Comparison of ENCODE assay signal across 15 cellular contexts in the genomic region with DNA sequence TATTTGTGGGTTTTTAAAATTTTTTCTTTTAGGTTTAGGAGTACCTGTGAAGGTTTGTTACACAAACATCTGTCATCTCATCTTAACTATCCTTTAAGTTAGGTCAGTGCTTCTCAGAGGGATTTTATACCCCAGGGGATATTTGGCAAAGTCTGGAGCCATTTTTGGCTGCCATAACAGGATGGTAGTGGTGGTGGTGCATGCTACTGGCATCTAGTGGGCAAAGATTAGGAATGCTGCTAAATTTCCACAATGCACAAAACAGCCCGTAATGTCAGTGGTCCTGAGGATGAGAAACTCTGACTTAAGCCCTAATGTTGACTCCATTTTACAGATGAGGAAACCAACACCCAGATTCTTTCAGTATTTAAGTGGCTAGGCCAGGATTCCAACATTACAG.
DNase-seq lines count a peak whose midpoint lies in the region; ATAC-seq and TF ChIP-seq lines count a peak whose summit lies in the region.
"Had no signal": no experiment of that assay in that cellular context is flagged by ENCODE, and none has a peak within 500 bp of the region (broad histone marks: within the 10 kb centered on the region; RNA-seq: fewer than 3 reads in every experiment).

No MANE protein-coding gene starts in this region.

- no peaks in the 10 kb centered on the region for H3K36me3 Mint-ChIP-seq in chondrocyte (ENCODE audit: low read depth)

- no peak overlapping the region for H3K27ac ChIP-seq in cardiac muscle cell
- H3K27ac ChIP-seq in heart left ventricle = no peak overlapping the region
- no peak overlapping the region for H3K27ac ChIP-seq in tibial nerve
- H3K27ac ChIP-seq: stomach had no signal

- H3K27ac Mint-ChIP-seq in chondrocyte (ENCODE audit: unreplicated experiment) = no peak overlapping the region
- H3K27ac Mint-ChIP-seq: activated CD4-positive, alpha-beta T cell treated with anti-CD3 and anti-CD28 coated beads, Interleukin-2, amount 10 ng/mL, durations not matched to agents 7 days and 5 days; nephron progenitor cell had no signal

- no peaks in the 10 kb centered on the region for H3K9me3 Mint-ChIP-seq in chondrocyte (ENCODE audit: low read depth)
- H3K9me3 Mint-ChIP-seq: activated CD4-positive, alpha-beta T cell treated with anti-CD3 and anti-CD28 coated beads, Interleukin-2, amount 10 ng/mL, durations not matched to agents 7 days and 5 days; nephron progenitor cell had no signal

- H3K27me3 Mint-ChIP-seq in chondrocyte (ENCODE audit: low read depth) = no peaks in the 10 kb centered on the region
- H3K27me3 Mint-ChIP-seq: activated CD4-positive, alpha-beta T cell treated with anti-CD3 and anti-CD28 coated beads, Interleukin-2, amount 10 ng/mL, durations not matched to agents 7 days and 5 days had no signal

- H3K9me3 ChIP-seq in cardiac muscle cell (ENCODE audit: low read depth) (no peaks in the 10 kb centered on the region), heart left ventricle (no peaks in the 10 kb centered on the region), tibial nerve (no peaks in the 10 kb centered on the region)
- H3K9me3 ChIP-seq: stomach had no signal

- intact Hi-C loops in heart left ventricle (cut with DNase I) = no loop called here

- H3K4me3 ChIP-seq in cardiac muscle cell = no peak overlapping the region
- no peak overlapping the region for H3K4me3 ChIP-seq in heart left ventricle
- no peak overlapping the region for H3K4me3 ChIP-seq in tibial nerve
- H3K4me3 ChIP-seq: stomach had no signal

- TF ChIP-seq POLR2A in heart left ventricle (IDR thresholded peaks at IDR 0.05) (no peak), tibial nerve (IDR thresholded peaks at IDR 0.05) (no peak)

- WGBS in heart left ventricle, 4 donors = 76 to 92% (median 81%) methylated on average over 1 of the region's 1 CpG
- 81 to 88% methylated on average over 1 of the region's 1 CpG for WGBS in tibial nerve, 2 donors

- DNase-seq in cardiac muscle cell (ENCODE audit: low read depth in 1 of 2, low spot score in 1 of 2) (no peak), heart left ventricle (no peak), NCI-H524 treated with DMSO at 0.1 percent for 48 hours (lab: John Stamatoyannopoulos, UW) (peak; percentile 10), chondrocyte (ENCODE audit: low spot score) (no peak), pons (ENCODE audit: low spot score) (no peak), tibial nerve (ENCODE audit: low spot score in 2 of 2) (no peak)
- DNase-seq in activated T-cell treated with anti-CD3 and anti-CD28 coated beads, Interleukin-2, amount 50 U/mL, for 48 hours = no peak
- DNase-seq: activated CD4-positive, alpha-beta T cell treated with anti-CD3 and anti-CD28 coated beads, Interleukin-2, amount 10 ng/mL, durations not matched to agents 7 days and 5 days; activated naive CD4-positive, alpha-beta T cell treated with anti-CD3 and anti-CD28 coated beads, Interleukin-2, amount 50 U/mL, for 16 hours; C1 segment of cervical spinal cord; NCI-H1048; nephron progenitor cell; SHP77; stomach had no signal

- no peak for TF ChIP-seq EP300 in tibial nerve (IDR thresholded peaks at IDR 0.05)

- no peaks in the 10 kb centered on the region for H3K27me3 ChIP-seq in cardiac muscle cell
- H3K27me3 ChIP-seq in heart left ventricle = no peaks in the 10 kb centered on the region
- no peaks in the 10 kb centered on the region for H3K27me3 ChIP-seq in tibial nerve
- H3K27me3 ChIP-seq: stomach had no signal

- ATAC-seq in heart left ventricle = no peak
- no peak for ATAC-seq in HG02759 (IDR thresholded peaks at IDR 0.05; ENCODE audit: unreplicated experiment)

- peak; percentile 21 for TF ChIP-seq CTCF in cardiac muscle cell (IDR thresholded peaks at IDR 0.05; ENCODE audit: low read depth, low read length)
- no peak for TF ChIP-seq CTCF in heart left ventricle (IDR thresholded peaks at IDR 0.05)
- peak; percentile 70 for TF ChIP-seq CTCF in chondrocyte (IDR thresholded peaks at IDR 0.05)
- TF ChIP-seq CTCF in tibial nerve (IDR thresholded peaks at IDR 0.05) = no peak

- no peak overlapping the region for H3K4me3 Mint-ChIP-seq in chondrocyte (ENCODE audit: unreplicated experiment)
- H3K4me3 Mint-ChIP-seq: activated CD4-positive, alpha-beta T cell treated with anti-CD3 and anti-CD28 coated beads, Interleukin-2, amount 10 ng/mL, durations not matched to agents 7 days and 5 days; nephron progenitor cell had no signal

- H3K36me3 ChIP-seq in cardiac muscle cell (no peaks in the 10 kb centered on the region), heart left ventricle (no peaks in the 10 kb centered on the region), tibial nerve (no peaks in the 10 kb centered on the region)
- H3K36me3 ChIP-seq: stomach had no signal

- no peaks in the 10 kb centered on the region for H3K4me1 ChIP-seq in cardiac muscle cell (ENCODE audit: low read depth)
- peaks cover 0 to 1% (median 0%) of the 10 kb centered on the region in 12 donors for H3K4me1 ChIP-seq in heart left ventricle
- no peaks in the 10 kb centered on the region for H3K4me1 ChIP-seq in tibial nerve
- H3K4me1 ChIP-seq: stomach had no signal

- peaks cover 3% of the 10 kb centered on the region for H3K4me1 Mint-ChIP-seq in chondrocyte (ENCODE audit: low read depth)
- H3K4me1 Mint-ChIP-seq: activated CD4-positive, alpha-beta T cell treated with anti-CD3 and anti-CD28 coated beads, Interleukin-2, amount 10 ng/mL, durations not matched to agents 7 days and 5 days had no signal

Comparison
In these comparisons a context has a peak if more than half of its experiments do, and no peak if none do; other contexts are left out.
1. CTCF ChIP-seq: peak in cardiac muscle cell (single experiment) and chondrocyte (single experiment); none in heart left ventricle (0 of 12) and tibial nerve (0 of 5).